Comparison of ENCODE assay signal across 9 cellular contexts in genomic region chr22:49979587-49980264, GRCh38. TPM values are rescaled to one million over a fixed set of nuclear protein-coding genes. Genes with fewer than 3 reads are reported as not detected.
DNase-seq lines count a peak whose midpoint lies in the region; ATAC-seq and TF ChIP-seq lines count a peak whose summit lies in the region.
"Had no signal": no experiment of that assay in that cellular context is flagged by ENCODE, and none has a peak within 500 bp of the region (broad histone marks: within the 10 kb centered on the region; RNA-seq: fewer than 3 reads in every experiment).

No MANE protein-coding gene starts in this region.

- intact Hi-C loops in upper lobe of right lung (cut with DNase I), result loop anchor here (10.0 kb wide), 1 partner anchor 45 kb away; no protein-coding TSS in a partner anchor

- H3K27me3 ChIP-seq in upper lobe of right lung, result peaks cover 23% of the 10 kb centered on the region

- DNase-seq in NCI-H1105 (lab: John Stamatoyannopoulos, UW) (peak; percentile 17), NCI-H1105 treated with DMSO at 0.1 percent for 48 hours (lab: John Stamatoyannopoulos, UW) (no peak), LNCaP clone FGC (ENCODE audit: low read depth) (no peak), iris pigment epithelial cell (ENCODE audit: low read depth) (peak; percentile 59), upper lobe of right lung (peak; percentile 64), kidney glomerular epithelial cell (lab: John Stamatoyannopoulos, UW) (no peak)
- DNase-seq in activated CD8-positive, alpha-beta memory T cell treated with anti-CD3 and anti-CD28 coated beads, Interleukin-2, amount 50 U/mL, for 48 hours, result peak; percentile 58

- no peak overlapping the region for H3K4me3 ChIP-seq in LNCaP clone FGC (ENCODE audit: low read depth, low read length)
- H3K4me3 ChIP-seq in upper lobe of right lung, result no peak overlapping the region

- no peaks in the 10 kb centered on the region for H3K36me3 ChIP-seq in upper lobe of right lung

- H3K4me1 ChIP-seq in upper lobe of right lung, result peaks cover 9% of the 10 kb centered on the region

- ATAC-seq in upper lobe of right lung (peak; percentile 85), HG02623 (IDR thresholded peaks at IDR 0.05; ENCODE audit: unreplicated experiment) (no peak)

- no peak overlapping the region for H3K27ac ChIP-seq in upper lobe of right lung

- TF ChIP-seq CTCF in LNCaP clone FGC (IDR thresholded peaks at IDR 0.05; ENCODE audit: control insufficient read depth, extremely low read depth, insufficient read depth) (peak; percentile 79), upper lobe of right lung (IDR thresholded peaks at IDR 0.05) (peak; percentile 75)

- H3K9me3 ChIP-seq in upper lobe of right lung, result no peaks in the 10 kb centered on the region

RNA-seq across cellular contexts. Expression of gene PIM3, which starts 19.2 kb away (rescaled TPM):
- 119 TPM for total RNA-seq in upper lobe of right lung

RNA-seq across cellular contexts. Expression of gene IL17REL, which starts 32.8 kb away (rescaled TPM):
- total RNA-seq in upper lobe of right lung, result not detected
- total RNA-seq: renal cortical epithelial cell had no signal

Comparison
In these comparisons a context has a peak if more than half of its experiments do, and no peak if none do; other contexts are left out.
1. DNase-seq: peak in NCI-H1105 (single experiment), activated CD8-positive, alpha-beta memory T cell treated with anti-CD3 and anti-CD28 coated beads, Interleukin-2, amount 50 U/mL, for 48 hours (single experiment), iris pigment epithelial cell (single experiment) and upper lobe of right lung (single experiment); none in NCI-H1105 treated with DMSO at 0.1 percent for 48 hours (single experiment), LNCaP clone FGC (single experiment) and kidney glomerular epithelial cell (single experiment).